ENCODE assay signal across 14 cellular contexts in the genomic region with DNA sequence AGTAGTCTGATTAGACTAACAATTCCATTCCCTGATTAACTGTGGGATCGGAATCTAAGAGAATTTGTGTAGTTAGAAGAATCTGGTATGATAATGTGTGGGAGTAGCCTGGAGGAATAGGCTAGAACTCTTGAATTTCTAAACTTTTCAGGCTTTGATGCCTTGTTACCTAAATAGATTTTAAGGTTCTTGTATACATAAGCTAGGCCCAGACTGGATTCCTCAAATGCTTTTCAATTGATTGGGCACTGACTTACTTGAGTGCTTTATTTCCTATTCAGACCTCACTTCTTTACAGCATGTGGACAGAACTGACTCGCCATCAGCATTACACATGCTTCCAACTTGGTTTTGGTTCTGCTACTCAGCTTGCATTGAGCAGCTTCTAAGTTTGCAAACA. TPM values are rescaled to one million over a fixed set of nuclear protein-coding genes. Genes with fewer than 3 reads are reported as not detected.
DNase-seq lines count a peak whose midpoint lies in the region; ATAC-seq, FAIRE-seq and TF ChIP-seq lines count a peak whose summit lies in the region.
"Had no signal": no experiment of that assay in that cellular context is flagged by ENCODE, and none has a peak within 500 bp of the region (broad histone marks: within the 10 kb centered on the region; RNA-seq: fewer than 3 reads in every experiment).

No MANE protein-coding gene starts in this region.

- H3K27me3 ChIP-seq in ACC112 (ENCODE audit: insufficient read depth, low read length) (no peaks in the 10 kb centered on the region), HUES64 (ENCODE audit: insufficient read depth, low read length) (peaks cover 17% of the 10 kb centered on the region), mucosa of rectum (ENCODE audit: control insufficient read depth in 2 of 2, insufficient read depth in 2 of 2, low read length in 2 of 2) (no peaks in the 10 kb centered on the region), colonic mucosa (no peaks in the 10 kb centered on the region)

- CTCF ChIA-PET in activated naive CD4-positive, alpha-beta T cell treated with anti-CD3 and anti-CD28 coated beads for 36 hours (lab: Charles Lee) = no interaction called here

- peak overlapping the region; percentile 55 for H2AFZ ChIP-seq in ACC112 (ENCODE audit: low read length, unreplicated experiment)

- H3K36me3 Mint-ChIP-seq in activated naive CD4-positive, alpha-beta T cell treated with anti-CD3 and anti-CD28 coated beads for 36 hours (ENCODE audit: low read depth) = no peaks in the 10 kb centered on the region

- DNase-seq in colonic mucosa (no peak), A172 (ENCODE audit: low spot score) (no peak)
- no peak for DNase-seq in activated naive CD4-positive, alpha-beta T cell treated with anti-CD3 and anti-CD28 coated beads for 36 hours
- DNase-seq: activated B cell treated with CpG ODN at 0.5 μM for 24 hours, NCI-H2107, RPMI8226 had no signal

- H3K9me3 ChIP-seq in HUES64 (ENCODE audit: insufficient read depth, low read depth, low read length) (no peaks in the 10 kb centered on the region), mucosa of rectum (ENCODE audit: control insufficient read depth in 2 of 2, low read length in 2 of 2) (no peaks in the 10 kb centered on the region), colonic mucosa (no peaks in the 10 kb centered on the region)
- H3K9me3 ChIP-seq: prostate gland had no signal

- H3K36me3 ChIP-seq in ACC112 (ENCODE audit: insufficient read depth, low read length) = no peaks in the 10 kb centered on the region
- no peaks in the 10 kb centered on the region for H3K36me3 ChIP-seq in HUES64 (ENCODE audit: insufficient read depth, low read length)
- no peaks in the 10 kb centered on the region for H3K36me3 ChIP-seq in mucosa of rectum (ENCODE audit: control insufficient read depth in 2 of 2, insufficient read depth in 2 of 2, low read length in 2 of 2)
- no peaks in the 10 kb centered on the region for H3K36me3 ChIP-seq in colonic mucosa
- H3K36me3 ChIP-seq: prostate gland had no signal

- intact Hi-C loops in colonic mucosa (cut with DNase I) = no loop called here
- intact Hi-C loops in activated naive CD4-positive, alpha-beta T cell treated with anti-CD3 and anti-CD28 coated beads for 36 hours (cut with micrococcal nuclease) = no loop called here

- peaks cover 5% of the 10 kb centered on the region for H3K27me3 Mint-ChIP-seq in activated naive CD4-positive, alpha-beta T cell treated with anti-CD3 and anti-CD28 coated beads for 36 hours (ENCODE audit: low read depth)

- H3K4me1 ChIP-seq in ACC112 (ENCODE audit: control insufficient read depth, insufficient read depth, low read length, unreplicated experiment) (peaks cover 22% of the 10 kb centered on the region), HUES64 (ENCODE audit: insufficient read depth, low read length) (peaks cover 20% of the 10 kb centered on the region), mucosa of rectum (ENCODE audit: control insufficient read depth in 2 of 2, insufficient read depth in 2 of 2, low read length in 2 of 2) (peaks cover 5 to 11% of the 10 kb centered on the region in 2 donors), colonic mucosa (no peaks in the 10 kb centered on the region)
- H3K4me1 ChIP-seq: prostate gland had no signal

- FAIRE-seq in endometrium (lab: Jason Lieb, UNC) = peak; percentile 39

- H3K27ac ChIP-seq in ACC112 (ENCODE audit: low read depth, low read length) = peak overlapping the region; percentile 45
- H3K27ac ChIP-seq in HUES64 (ENCODE audit: low read depth, low read length) = peak overlapping the region; percentile 35; the same call in 1 of the 2 replicates
- H3K27ac ChIP-seq in mucosa of rectum (ENCODE audit: low read depth in 2 of 2, low read length in 2 of 2) = peak overlapping the region; percentile 1 to 44
- H3K27ac ChIP-seq in colonic mucosa = no peak overlapping the region
- H3K27ac ChIP-seq: prostate gland had no signal

- H3K4me3 Mint-ChIP-seq in activated naive CD4-positive, alpha-beta T cell treated with anti-CD3 and anti-CD28 coated beads for 36 hours = no peak overlapping the region
- H3K4me3 Mint-ChIP-seq: activated B cell treated with CpG ODN at 0.5 μM for 24 hours; activated T-helper 1 cell treated with anti-CD3 and anti-CD28 coated beads, Interleukin-12 subunit alpha, Interleukin-12 subunit beta, Interleukin-2, Interleukin-4 antibody, amounts not matched to agents 30 ng/mL and 10 ng/mL and 1 ng/mL, durations not matched to agents 14 hours and 24 hours and 36 hours; dendritic cell treated with granulocyte-macrophage colony-stimulating factor and Interleukin-4, amounts not matched to agents 40 ng/mL and 50 ng/mL, for 4 days had no signal

- TF ChIP-seq CTCF in colonic mucosa (IDR thresholded peaks at IDR 0.05) = no peak

- H3K4me1 Mint-ChIP-seq in activated naive CD4-positive, alpha-beta T cell treated with anti-CD3 and anti-CD28 coated beads for 36 hours (ENCODE audit: low read depth) = peaks cover 3% of the 10 kb centered on the region

- peaks cover 16% of the 10 kb centered on the region for H3K79me2 ChIP-seq in ACC112 (ENCODE audit: control insufficient read depth, insufficient read depth, low read length, unreplicated experiment)

- H3K27ac Mint-ChIP-seq in activated naive CD4-positive, alpha-beta T cell treated with anti-CD3 and anti-CD28 coated beads for 36 hours = no peak overlapping the region
- H3K27ac Mint-ChIP-seq: activated B cell treated with CpG ODN at 0.5 μM for 24 hours; activated T-helper 1 cell treated with anti-CD3 and anti-CD28 coated beads, Interleukin-12 subunit alpha, Interleukin-12 subunit beta, Interleukin-2, Interleukin-4 antibody, amounts not matched to agents 30 ng/mL and 10 ng/mL and 1 ng/mL, durations not matched to agents 14 hours and 24 hours and 36 hours; dendritic cell treated with granulocyte-macrophage colony-stimulating factor and Interleukin-4, amounts not matched to agents 40 ng/mL and 50 ng/mL, for 4 days had no signal

- whole genome bisulfite sequencing in HUES64 = 78% methylated on average over 2 of the region's 2 CpGs

- H3K4me3 ChIP-seq in ACC112 (ENCODE audit: low read depth, low read length) (no peak overlapping the region), HUES64 (ENCODE audit: low read length) (no peak overlapping the region), mucosa of rectum (ENCODE audit: low read length in 2 of 2) (no peak overlapping the region), colonic mucosa (no peak overlapping the region)
- H3K4me3 ChIP-seq: prostate gland had no signal

- H3K9ac ChIP-seq in HUES64 (ENCODE audit: low read depth, low read length) (no peak overlapping the region), mucosa of rectum (ENCODE audit: low read depth in 1 of 2, low read length in 2 of 2) (no peak overlapping the region), colonic mucosa (ENCODE audit: low read depth in 2 of 2, low read length in 2 of 2) (no peak overlapping the region)

- H3K9me3 Mint-ChIP-seq in activated naive CD4-positive, alpha-beta T cell treated with anti-CD3 and anti-CD28 coated beads for 36 hours = no peaks in the 10 kb centered on the region
- H3K9me3 Mint-ChIP-seq: activated B cell treated with CpG ODN at 0.5 μM for 24 hours; activated T-helper 1 cell treated with anti-CD3 and anti-CD28 coated beads, Interleukin-12 subunit alpha, Interleukin-12 subunit beta, Interleukin-2, Interleukin-4 antibody, amounts not matched to agents 30 ng/mL and 10 ng/mL and 1 ng/mL, durations not matched to agents 14 hours and 24 hours and 36 hours; dendritic cell treated with granulocyte-macrophage colony-stimulating factor and Interleukin-4, amounts not matched to agents 40 ng/mL and 50 ng/mL, for 4 days had no signal

- ATAC-seq in GM21526 (IDR thresholded peaks at IDR 0.05; ENCODE audit: low FRiP score, unreplicated experiment) = no peak

RNA-seq across cellular contexts. Expression of a gene that starts 5.5 kb away (rescaled TPM):
- polyA plus RNA-seq in HUES64 (2013, experiment 1 of 2) = 1.2 TPM
- 1.8 TPM for polyA plus RNA-seq in HUES64 (2013, experiment 2 of 2)
- total RNA-seq in colonic mucosa = 10 to 100 TPM; 20.0 to 24.2 TPM
- total RNA-seq in A172 (2014; rRNA removed; shearing (Covaris generic)) = 3.7 and 5.4 TPM in 2 replicates
- under 1 TPM; 0.15 to 0.43 TPM for total RNA-seq in activated naive CD4-positive, alpha-beta T cell treated with anti-CD3 and anti-CD28 coated beads for 36 hours
- total RNA-seq: activated B cell treated with CpG ODN at 0.5 μM for 24 hours had no signal
